Comparison of ENCODE assay signal across 21 cellular contexts in genomic region chrX:22660756-22661155, GRCh38.
DNase-seq lines count a peak whose midpoint lies in the region; ATAC-seq, FAIRE-seq and TF ChIP-seq lines count a peak whose summit lies in the region.
"Had no signal": no experiment of that assay in that cellular context is flagged by ENCODE, and none has a peak within 500 bp of the region (broad histone marks: within the 10 kb centered on the region; RNA-seq: fewer than 3 reads in every experiment).

No MANE protein-coding gene starts in this region.

- H3K4me1 Mint-ChIP-seq in astrocyte (ENCODE audit: low read depth, unreplicated experiment): no peaks in the 10 kb centered on the region
- H3K4me1 Mint-ChIP-seq: B cell; CD4-positive, CD25-positive, alpha-beta regulatory T cell; GM23338 had no signal

- H3K27ac Mint-ChIP-seq in astrocyte (ENCODE audit: unreplicated experiment): no peak overlapping the region
- H3K27ac Mint-ChIP-seq: B cell; CD4-positive, CD25-positive, alpha-beta regulatory T cell; CD8-positive, alpha-beta T cell; GM23338; H9 had no signal

- peaks cover 3% of the 10 kb centered on the region for H3K9me3 Mint-ChIP-seq in astrocyte (ENCODE audit: unreplicated experiment)
- H3K9me3 Mint-ChIP-seq: CD8-positive, alpha-beta T cell; GM23338 had no signal

- H2AFZ ChIP-seq in GM23248 (no peak overlapping the region), astrocyte (ENCODE audit: low read depth, low read length) (no peak overlapping the region)
- H2AFZ ChIP-seq: GM23338 had no signal

- intact Hi-C loops in posterior cingulate gyrus (cut with DNase I): no loop called here

- H3K27me3 ChIP-seq in GM23248 (replicated peaks; ENCODE audit: insufficient read depth): no peaks in the 10 kb centered on the region
- no peaks in the 10 kb centered on the region for H3K27me3 ChIP-seq in astrocyte (ENCODE audit: insufficient read depth, low read length)
- H3K27me3 ChIP-seq: BLaER1 had no signal

- no peaks in the 10 kb centered on the region for H3K36me3 ChIP-seq in GM23248 (ENCODE audit: low read depth)
- H3K36me3 ChIP-seq in astrocyte (ENCODE audit: insufficient read depth, low read length): no peaks in the 10 kb centered on the region
- H3K36me3 ChIP-seq: BLaER1 had no signal

- in situ Hi-C loops in GM23248 (cut with MboI): no loop called here

- H3K4me2 ChIP-seq in GM23248 (ENCODE audit: unreplicated experiment) (no peak overlapping the region), astrocyte (ENCODE audit: low read length) (no peak overlapping the region)
- H3K4me2 ChIP-seq: BLaER1, GM23338 had no signal

- peak; percentile 99 for FAIRE-seq in astrocyte (lab: Jason Lieb, UNC)
- FAIRE-seq: G401.6, GM12878, GM19239 had no signal

- WGBS in GM23248 (ENCODE audit: low coverage in 1 of 2, low lambda C conversion rate in 2 of 2, missing lambda C conversion rate in 2 of 2), 2 experiments: 0 to 18% methylated on average over 1 to 2 of the region's 2 CpGs

- no peak for TF ChIP-seq CTCF in astrocyte (IDR thresholded peaks at IDR 0.05; ENCODE audit: insufficient read depth, low read depth, low read length)
- no peak for TF ChIP-seq CTCF in fibroblast of mammary gland (conservative IDR thresholded peaks at IDR 0.05; ENCODE audit: control insufficient read depth, insufficient read depth, low read depth, low read length)

- DNase-seq in GM23248: peak; percentile 39
- DNase-seq in astrocyte (ENCODE audit: low read depth): peak; percentile 59
- peak; percentile 4 for DNase-seq in fibroblast of mammary gland (ENCODE audit: low read depth)
- no peak for DNase-seq in posterior cingulate gyrus
- no peak for DNase-seq in stimulated activated naive CD8-positive, alpha-beta T cell treated with anti-CD3 and anti-CD28 coated beads, Interleukin-15, Interleukin-2, amounts not matched to agents 100 U/mL and 50 U/mL, for 24 hours
- DNase-seq in NCI-H2171 treated with DMSO at 0.1 percent for 48 hours (lab: John Stamatoyannopoulos, UW): no peak
- DNase-seq: Caco-2; CD4-positive, CD25-positive, alpha-beta regulatory T cell; CD8-positive, alpha-beta T cell; DMS153; DND-41; H9 had no signal

- ATAC-seq in HG03460 (IDR thresholded peaks at IDR 0.05; ENCODE audit: unreplicated experiment): no peak
- ATAC-seq in stimulated activated naive CD8-positive, alpha-beta T cell treated with anti-CD3 and anti-CD28 coated beads, Interleukin-15, Interleukin-2, amounts not matched to agents 100 U/mL and 50 U/mL, for 24 hours: no peak
- ATAC-seq: CD8-positive, alpha-beta T cell; GM12878; GM23338; HCT116 had no signal

- H3F3A ChIP-seq in GM23248 (ENCODE audit: insufficient read depth): 0 out of 2 replicates have a peak, but pooled peaks cover 4% of the 10 kb centered on the region

- H3K9ac ChIP-seq in GM23248: no peak overlapping the region
- H3K9ac ChIP-seq in astrocyte (ENCODE audit: low read length): no peak overlapping the region
- H3K9ac ChIP-seq: BLaER1 had no signal

- H3K4me3 ChIP-seq in GM23248 (no peak overlapping the region), astrocyte (ENCODE audit: insufficient read depth, low read depth, low read length) (no peak overlapping the region), fibroblast of mammary gland (ENCODE audit: control insufficient read depth, low read depth, low read length) (no peak overlapping the region)
- H3K4me3 ChIP-seq: BLaER1, GM12878, GM23338 had no signal

- H3K27me3 Mint-ChIP-seq in astrocyte (ENCODE audit: low read depth, unreplicated experiment): no peaks in the 10 kb centered on the region
- H3K27me3 Mint-ChIP-seq: B cell; CD4-positive, CD25-positive, alpha-beta regulatory T cell had no signal

- H3K27ac ChIP-seq in GM23248: no peak overlapping the region
- H3K27ac ChIP-seq in astrocyte (ENCODE audit: low read depth, low read length): no peak overlapping the region
- H3K27ac ChIP-seq: BLaER1, C4-2B had no signal

- no peaks in the 10 kb centered on the region for H3K9me3 ChIP-seq in GM23248 (ENCODE audit: low read depth)
- no peaks in the 10 kb centered on the region for H3K9me3 ChIP-seq in astrocyte (ENCODE audit: insufficient read depth, low read depth, low read length)
- H3K9me3 ChIP-seq: Caco-2 had no signal

- no peaks in the 10 kb centered on the region for H3K9me2 ChIP-seq in GM23248 (ENCODE audit: insufficient read depth)

- H3K4me1 ChIP-seq in GM23248 (ENCODE audit: insufficient read depth) (no peaks in the 10 kb centered on the region), astrocyte (ENCODE audit: insufficient read depth, low read length) (peaks cover 2% of the 10 kb centered on the region)
- H3K4me1 ChIP-seq: Caco-2 had no signal

- H3K79me2 ChIP-seq in GM23248 (ENCODE audit: insufficient read depth) (no peaks in the 10 kb centered on the region), astrocyte (ENCODE audit: insufficient read depth, low read length) (no peaks in the 10 kb centered on the region)

- H3K36me3 Mint-ChIP-seq in astrocyte (ENCODE audit: low read depth, unreplicated experiment): no peaks in the 10 kb centered on the region
- H3K36me3 Mint-ChIP-seq: CD4-positive, CD25-positive, alpha-beta regulatory T cell; CD8-positive, alpha-beta T cell had no signal

- H4K20me1 ChIP-seq in GM23248 (ENCODE audit: insufficient read depth): no peaks in the 10 kb centered on the region
- H4K20me1 ChIP-seq in astrocyte (ENCODE audit: insufficient read depth, low read length): no peaks in the 10 kb centered on the region
- H4K20me1 ChIP-seq: BLaER1 had no signal

- H3K4me3 Mint-ChIP-seq in astrocyte (ENCODE audit: unreplicated experiment): no peak overlapping the region
- H3K4me3 Mint-ChIP-seq: B cell; CD4-positive, CD25-positive, alpha-beta regulatory T cell; CD8-positive, alpha-beta T cell; GM23338; H9 had no signal

Comparison
In these comparisons a context has a peak if more than half of its experiments do, and no peak if none do; other contexts are left out.
1. DNase-seq: peak in GM23248 (single experiment), astrocyte (single experiment) and fibroblast of mammary gland (single experiment); none in posterior cingulate gyrus (0 of 10), stimulated activated naive CD8-positive, alpha-beta T cell treated with anti-CD3 and anti-CD28 coated beads, Interleukin-15, Interleukin-2, amounts not matched to agents 100 U/mL and 50 U/mL, for 24 hours (single experiment) and NCI-H2171 treated with DMSO at 0.1 percent for 48 hours (single experiment).